ENCODE assay signal across 1 cellular context in genomic region chr16:49750341-49751011, GRCh38.
TF ChIP-seq lines count a peak whose summit lies in the region.

No MANE protein-coding gene starts in this region.

TF ChIP-seq in H1, 55 proteins besides CTCF, POLR2A, EP300 and RAD21 (continued from another document):
- TF ChIP-seq CTBP2 (IDR thresholded peaks at IDR 0.05; ENCODE audit: borderline replicate concordance, insufficient read depth, insufficient read length, low read length) = no peak
- no peak for TF ChIP-seq SP2 (IDR thresholded peaks at IDR 0.05; ENCODE audit: low read length)
- no peak for TF ChIP-seq PHF8 (conservative IDR thresholded peaks at IDR 0.05; ENCODE audit: low read depth, low read length)
- no peak for TF ChIP-seq TEAD4 (IDR thresholded peaks at IDR 0.05; ENCODE audit: low read depth, low read length)
